ENCODE assay signal across 16 cellular contexts in genomic region chr10:111247781-111248389, GRCh38.
DNase-seq lines count a peak whose midpoint lies in the region; ATAC-seq and FAIRE-seq lines count a peak whose summit lies in the region.
"Had no signal": no experiment of that assay in that cellular context is flagged by ENCODE, and none has a peak within 500 bp of the region (broad histone marks: within the 10 kb centered on the region; RNA-seq: fewer than 3 reads in every experiment).

No MANE protein-coding gene starts in this region.

- intact Hi-C loops in Right ventricle myocardium inferior (cut with DNase I): no loop called here

- DNase-seq in ELR (ENCODE audit: low read depth) (peak; percentile 6), M059J (ENCODE audit: low read depth) (peak; percentile 3), astrocyte of the hippocampus (ENCODE audit: low read depth, low spot score) (peak; percentile 11), urothelium cell line (ENCODE audit: low spot score) (peak; percentile 59), NCI-H82 treated with DMSO at 0.1 percent for 48 hours (lab: John Stamatoyannopoulos, UW; ENCODE audit: unreplicated experiment) (no peak), Right ventricle myocardium inferior (ENCODE audit: missing footprints) (no peak)
- DNase-seq: Caco-2; CD4-positive, alpha-beta T cell; MV-4-11; NCI-H1694 treated with DMSO at 0.1 percent for 48 hours; NCI-H226; NCI-H524; NCI-H82 had no signal

- ATAC-seq in GM19467 (IDR thresholded peaks at IDR 0.05; ENCODE audit: unreplicated experiment) (no peak), Right ventricle myocardium inferior (no peak)

- no peak for FAIRE-seq in urothelium cell line (lab: Jason Lieb, UNC)
- FAIRE-seq: GM12891, GM18507 had no signal

Comparison
In these comparisons a context has a peak if more than half of its experiments do, and no peak if none do; other contexts are left out.
1. DNase-seq: peak in ELR (single experiment), M059J (single experiment), astrocyte of the hippocampus (single experiment) and urothelium cell line (single experiment); none in NCI-H82 treated with DMSO at 0.1 percent for 48 hours (single experiment) and Right ventricle myocardium inferior (single experiment).